2 cellular contexts compared by ENCODE assay signal in genomic region chr11:22626573-22627239, GRCh38.
TF ChIP-seq lines count a peak whose summit lies in the region.

No MANE protein-coding gene starts in this region.

TF ChIP-seq in SK-N-SH, 30 proteins besides CTCF, POLR2A, EP300 and RAD21 (continued from another document):
- TF ChIP-seq TEAD4 (IDR thresholded peaks at IDR 0.05; ENCODE audit: borderline replicate concordance, insufficient read depth) = no peak
- no peak for TF ChIP-seq NRF1 (IDR thresholded peaks at IDR 0.05; ENCODE audit: low read depth, low read length)
- no peak for TF ChIP-seq MXI1 (IDR thresholded peaks at IDR 0.05; ENCODE audit: low read depth, low read length)
- no peak for TF ChIP-seq ZBTB33 (IDR thresholded peaks at IDR 0.05; ENCODE audit: borderline replicate concordance, low read depth)
- no peak for TF ChIP-seq MAX (IDR thresholded peaks at IDR 0.05; ENCODE audit: low read depth)
- no peak for TF ChIP-seq JUND (IDR thresholded peaks at IDR 0.05)
- no peak for TF ChIP-seq MEF2A (IDR thresholded peaks at IDR 0.05; ENCODE audit: borderline replicate concordance, low read depth)
- TF ChIP-seq NFIC (IDR thresholded peaks at IDR 0.05; ENCODE audit: borderline replicate concordance) = no peak
- no peak for TF ChIP-seq YY1 (IDR thresholded peaks at IDR 0.05; ENCODE audit: low read depth)
- no peak for TF ChIP-seq RXRA (IDR thresholded peaks at IDR 0.05; ENCODE audit: borderline replicate concordance, low read depth)
- no peak for TF ChIP-seq POLR2AphosphoS5 (IDR thresholded peaks at IDR 0.05; ENCODE audit: low read depth, low read length)
- TF ChIP-seq IRF3 (IDR thresholded peaks at IDR 0.05; ENCODE audit: low read depth, low read length) = no peak
- TF ChIP-seq TCF12 (IDR thresholded peaks at IDR 0.05) = no peak

TF ChIP-seq in SK-N-SH treated with all-trans-retinoic acid at 6 μM for 48 hours, 23 proteins besides CTCF, POLR2A, EP300 and RAD21 (continued from another document):
- TF ChIP-seq PATZ1 (CRISPR knock-in tag; IDR thresholded peaks at IDR 0.05; ENCODE audit: borderline replicate concordance) (no peak), SNAI2 (CRISPR knock-in tag; IDR thresholded peaks at IDR 0.05) (no peak), GLIS3 (CRISPR knock-in tag; IDR thresholded peaks at IDR 0.05) (no peak), TOX (CRISPR knock-in tag; IDR thresholded peaks at IDR 0.05; ENCODE audit: borderline replicate concordance) (no peak), TCF4 (CRISPR knock-in tag; IDR thresholded peaks at IDR 0.05; ENCODE audit: borderline replicate concordance) (no peak), ZNF8 (CRISPR knock-in tag; IDR thresholded peaks at IDR 0.05) (no peak), RARB (CRISPR knock-in tag; IDR thresholded peaks at IDR 0.05) (no peak), PPARA (CRISPR knock-in tag; IDR thresholded peaks at IDR 0.05; ENCODE audit: borderline replicate concordance) (no peak), ZNF565 (CRISPR knock-in tag; conservative IDR thresholded peaks at IDR 0.05; ENCODE audit: low read depth) (no peak), ARNTL (CRISPR knock-in tag; IDR thresholded peaks at IDR 0.05; ENCODE audit: borderline replicate concordance, low read depth) (no peak)
